1 cellular context compared by ENCODE assay signal in genomic region chr1:53949023-53949611, GRCh38.
TF ChIP-seq lines count a peak whose summit lies in the region.

No MANE protein-coding gene starts in this region.

TF ChIP-seq in endothelial cell of umbilical vein, 7 proteins besides CTCF, POLR2A, EP300 and RAD21:
- TF ChIP-seq FOS (IDR thresholded peaks at IDR 0.05; ENCODE audit: borderline replicate concordance, insufficient read depth, low read length): no peak
- TF ChIP-seq, protein P1, sequence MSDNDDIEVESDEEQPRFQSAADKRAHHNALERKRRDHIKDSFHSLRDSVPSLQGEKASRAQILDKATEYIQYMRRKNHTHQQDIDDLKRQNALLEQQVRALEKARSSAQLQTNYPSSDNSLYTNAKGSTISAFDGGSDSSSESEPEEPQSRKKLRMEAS (IDR thresholded peaks at IDR 0.05; ENCODE audit: insufficient read depth, insufficient read length): no peak
